In genomic region chr17:45160505-45161287, GRCh38 we compare ENCODE assay signal across 8 cellular contexts. TPM values are rescaled to one million over a fixed set of nuclear protein-coding genes. Genes with fewer than 3 reads are reported as not detected.
DNase-seq lines count a peak whose midpoint lies in the region; ATAC-seq and TF ChIP-seq lines count a peak whose summit lies in the region.

No MANE protein-coding gene starts in this region.

- TF ChIP-seq CTCF in AG04450 (IDR thresholded peaks at IDR 0.05; ENCODE audit: low read depth, low read length) = no peak
- TF ChIP-seq CTCF in OCI-LY3 (IDR thresholded peaks at IDR 0.05; ENCODE audit: low read depth, low read length) = no peak; the same call in none of the 2 replicates
- TF ChIP-seq CTCF in foreskin keratinocyte (conservative IDR thresholded peaks at IDR 0.05) = peak; percentile 31

- CTCF ChIA-PET in AG04450 (lab: Charles Lee) = interaction anchor here (3.7 to 4.5 kb wide), 3 partner anchors 10 to 37 kb away, joined by 31 to 51 read pairs (median 37); partner anchors contain the start of genes ACBD4 and HEXIM1

- peak overlapping the region; percentile 97 for H3K27ac ChIP-seq in AG04450 (ENCODE audit: low read depth, low read length)
- peak overlapping the region; percentile 80 for H3K27ac ChIP-seq in OCI-LY3 (ENCODE audit: low read length)
- peak overlapping the region; percentile 93 for H3K27ac ChIP-seq in foreskin keratinocyte
- peak overlapping the region; percentile 100 for H3K27ac ChIP-seq in urinary bladder (ENCODE audit: low read depth)

- H3K4me3 ChIP-seq in AG04450 (ENCODE audit: low read depth, low read length) (peak overlapping the region; percentile 90), OCI-LY3 (ENCODE audit: low read length) (peak overlapping the region; percentile 93), urinary bladder (ENCODE audit: low read depth, low read length) (peak overlapping the region; percentile 83)

- H3K9me3 ChIP-seq in AG04450 (ENCODE audit: control insufficient read depth, insufficient read depth, low read length) (peaks cover 5% of the 10 kb centered on the region; the same call in 1 of the 2 replicates), OCI-LY3 (ENCODE audit: insufficient read depth, low read length) (no peaks in the 10 kb centered on the region)

- H3K9ac ChIP-seq in OCI-LY3 (ENCODE audit: low read length) = peak overlapping the region; percentile 91

- no peak for DNase-seq in AG04450 (ENCODE audit: low read depth, low spot score)
- DNase-seq in activated effector memory CD4-positive, alpha-beta T cell treated with anti-CD3 and anti-CD28 coated beads, Interleukin-2, amount 50 U/mL, for 16 hours = peak; percentile 89
- no peak for DNase-seq in foreskin keratinocyte
- DNase-seq in nucleus accumbens (lab: John Stamatoyannopoulos, UW) = peak in 45 of 56 donors; percentile 25 to 86 (median 72)

- peaks cover under 1% of the 10 kb centered on the region; the same call in 1 of the 2 replicates for H4K20me1 ChIP-seq in OCI-LY3 (ENCODE audit: insufficient read depth, low read length)

- WGBS in urinary bladder = under 1% methylated on average over 47 of the region's 47 CpGs

- H3K36me3 ChIP-seq in OCI-LY3 (replicated peaks; ENCODE audit: low read depth, low read length) (peaks cover 18% of the 10 kb centered on the region), urinary bladder (ENCODE audit: insufficient read depth) (no peaks in the 10 kb centered on the region)

- peaks cover 13% of the 10 kb centered on the region for H3K4me1 ChIP-seq in OCI-LY3 (ENCODE audit: low read length)
- H3K4me1 ChIP-seq in foreskin keratinocyte = peaks cover 5% of the 10 kb centered on the region
- H3K4me1 ChIP-seq in urinary bladder (ENCODE audit: insufficient read depth) = no peaks in the 10 kb centered on the region

- H3K27me3 ChIP-seq in AG04450 (ENCODE audit: control insufficient read depth, insufficient read depth, low read length) = no peaks in the 10 kb centered on the region
- no peaks in the 10 kb centered on the region for H3K27me3 ChIP-seq in OCI-LY3 (ENCODE audit: low read depth, low read length)
- no peaks in the 10 kb centered on the region for H3K27me3 ChIP-seq in foreskin keratinocyte

- POLR2A ChIA-PET in AG04450 (lab: Yijun Ruan, JAX) = interaction anchor here (0.9 to 5.6 kb wide), 12 partner anchors 11 to 211 kb away, joined by 3 to 399 read pairs (median 8); partner anchors contain the start of genes ACBD4, HEXIM1, MAP3K14 and NMT1

- ATAC-seq in GM18870 (IDR thresholded peaks at IDR 0.05; ENCODE audit: unreplicated experiment) = peak; percentile 5
- peak; percentile 29 for ATAC-seq in HG03196 (IDR thresholded peaks at IDR 0.05; ENCODE audit: unreplicated experiment)
- ATAC-seq in foreskin keratinocyte = peak; percentile 19

- H3K4me2 ChIP-seq in OCI-LY3 (ENCODE audit: low read length) = peak overlapping the region; percentile 91

- no peak overlapping the region for H2AFZ ChIP-seq in OCI-LY3 (ENCODE audit: low read depth, low read length)

- H3K79me2 ChIP-seq in OCI-LY3 (ENCODE audit: low read length) = peaks cover 26% of the 10 kb centered on the region

RNA-seq across cellular contexts. Expression of gene HEXIM2, which starts 1.0 kb away (rescaled TPM):
- 4.2 and 4.5 TPM in 2 replicates for polyA plus RNA-seq in AG04450 (2011; rRNA removed)
- 3.2 and 5.0 TPM in 2 replicates for polyA minus RNA-seq in AG04450 (2011; rRNA and poly(A)+ RNA removed)
- total RNA-seq in foreskin keratinocyte = 3.7 and 5.3 TPM in 2 replicates
- 5.7 and 6.3 TPM in 2 replicates for polyA plus RNA-seq in foreskin keratinocyte
- total RNA-seq in urinary bladder = 2.0 TPM
- 7.9 TPM for polyA plus RNA-seq in urinary bladder

RNA-seq across cellular contexts. Expression of gene HEXIM1, which starts 12.4 kb away (rescaled TPM):
- polyA plus RNA-seq in AG04450 (2011; rRNA removed) (12.4 and 13.2 TPM in 2 replicates), foreskin keratinocyte (26.7 and 27.9 TPM in 2 replicates), urinary bladder (22.0 TPM)
- polyA minus RNA-seq in AG04450 (2011; rRNA and poly(A)+ RNA removed) = 10.0 and 11.4 TPM in 2 replicates
- total RNA-seq in foreskin keratinocyte (23.0 and 25.6 TPM in 2 replicates), urinary bladder (19.2 TPM)

RNA-seq across cellular contexts. Expression of gene ACBD4, which starts 25.2 kb away (rescaled TPM):
- polyA plus RNA-seq in AG04450 (2011; rRNA removed) = 4.0 and 4.7 TPM in 2 replicates
- polyA minus RNA-seq in AG04450 (2011; rRNA and poly(A)+ RNA removed) = 2.6 TPM in 2 replicates
- total RNA-seq in foreskin keratinocyte = 4.3 and 4.4 TPM in 2 replicates
- polyA plus RNA-seq in foreskin keratinocyte = 4.5 TPM in 2 replicates
- total RNA-seq in urinary bladder = 4.5 TPM
- polyA plus RNA-seq in urinary bladder = 18.2 TPM

RNA-seq across cellular contexts. Expression of gene PLCD3, which starts 28.4 kb away (rescaled TPM):
- polyA plus RNA-seq in AG04450 (2011; rRNA removed) = 28.2 and 42.3 TPM in 2 replicates
- 64.1 and 86.5 TPM in 2 replicates for polyA minus RNA-seq in AG04450 (2011; rRNA and poly(A)+ RNA removed)
- total RNA-seq in foreskin keratinocyte = 60.8 and 63.6 TPM in 2 replicates
- 85.8 and 97.4 TPM in 2 replicates for polyA plus RNA-seq in foreskin keratinocyte
- 18.1 TPM for total RNA-seq in urinary bladder
- polyA plus RNA-seq in urinary bladder = 84.1 TPM

Comparison
In these comparisons a context has a peak if more than half of its experiments do, and no peak if none do; other contexts are left out.
1. DNase-seq: peak in activated effector memory CD4-positive, alpha-beta T cell treated with anti-CD3 and anti-CD28 coated beads, Interleukin-2, amount 50 U/mL, for 16 hours (single experiment) and nucleus accumbens (45 of 56); none in AG04450 (single experiment) and foreskin keratinocyte (0 of 2).
2. Peak in every context shown above with its lines, with median percentiles within 50 percentile points of each other: H3K27ac ChIP-seq, H3K4me3 ChIP-seq and ATAC-seq.